Comparison of ENCODE assay signal across 9 cellular contexts in genomic region chr15:78750566-78750965, GRCh38.
DNase-seq lines count a peak whose midpoint lies in the region; ATAC-seq, FAIRE-seq and TF ChIP-seq lines count a peak whose summit lies in the region.
"Had no signal": no experiment of that assay in that cellular context is flagged by ENCODE, and none has a peak within 500 bp of the region (broad histone marks: within the 10 kb centered on the region; RNA-seq: fewer than 3 reads in every experiment).

No MANE protein-coding gene starts in this region.

- peaks cover 5 to 10% (median 7%) of the 10 kb centered on the region in 3 donors for H3K4me1 Mint-ChIP-seq in T-cell

- H3K4me3 Mint-ChIP-seq in T-cell, result peak overlapping the region; percentile 37 to 57 (median 49)

- no peak for TF ChIP-seq CTCF in retinal pigment epithelial cell (conservative IDR thresholded peaks at IDR 0.05; ENCODE audit: low read depth, low read length)

- no peak overlapping the region for H3K27ac Mint-ChIP-seq in T-cell

- POLR2A ChIA-PET in T-cell (lab: Charles Lee), result no interaction called here

- no peak for ATAC-seq in T-cell (replicated peaks in 1 of 4)
- peak; percentile 67 for ATAC-seq in Right ventricle myocardium superior (ENCODE audit: poor library complexity)
- no peak for ATAC-seq in GM21825 (IDR thresholded peaks at IDR 0.05; ENCODE audit: unreplicated experiment)
- no peak for ATAC-seq in HG03280 (IDR thresholded peaks at IDR 0.05; ENCODE audit: unreplicated experiment)
- ATAC-seq in HG03354 (IDR thresholded peaks at IDR 0.05; ENCODE audit: poor library complexity, severe bottlenecking, unreplicated experiment), result no peak

- DNase-seq in GM12891 (ENCODE audit: insufficient read length, low spot score), result no peak
- DNase-seq in T-cell, result no peak
- DNase-seq in Right ventricle myocardium superior, result no peak
- DNase-seq in retinal pigment epithelial cell (ENCODE audit: low read depth), result no peak
- DNase-seq in stimulated activated CD4-positive, alpha-beta T cell treated with anti-CD3 and anti-CD28 coated beads, Interleukin-4, amount 100 ng/mL, for 1 hour, result no peak

- peak overlapping the region; percentile 12 for H3K4me3 ChIP-seq in retinal pigment epithelial cell (ENCODE audit: low read length)
- H3K4me3 ChIP-seq: SJCRH30 had no signal

- intact Hi-C loops in Right ventricle myocardium superior (cut with DNase I), result no loop called here

- peak; percentile 76 for FAIRE-seq in GM12891 (lab: Jason Lieb, UNC)

- no peaks in the 10 kb centered on the region for H3K9me3 Mint-ChIP-seq in T-cell

- TF ChIP-seq POLR2A in GM12891 (IDR thresholded peaks at IDR 0.05; ENCODE audit: low read depth, low read length), result no peak

- CTCF ChIA-PET in T-cell (lab: Charles Lee), result interaction anchor here in 1 of 2 donors (0.5 kb wide), 1 partner anchor 112 kb away, joined by 4 read pairs; no protein-coding TSS in a partner anchor

- no peaks in the 10 kb centered on the region for H3K27me3 Mint-ChIP-seq in T-cell

- no peaks in the 10 kb centered on the region for H3K36me3 Mint-ChIP-seq in T-cell

TF ChIP-seq in GM12891, 5 proteins besides CTCF, POLR2A, EP300 and RAD21:
- TF ChIP-seq PAX5 (IDR thresholded peaks at IDR 0.05; ENCODE audit: insufficient read depth, low read length, severe bottlenecking) (no peak), TAF1 (IDR thresholded peaks at IDR 0.05; ENCODE audit: low read depth, low read length) (no peak), SPI1 (IDR thresholded peaks at IDR 0.05; ENCODE audit: low read depth, low read length) (no peak), POLR2AphosphoS5 (IDR thresholded peaks at IDR 0.05; ENCODE audit: low read depth, low read length) (no peak), POU2F2 (IDR thresholded peaks at IDR 0.05; ENCODE audit: low read depth, low read length) (no peak)
